In the genomic region with DNA sequence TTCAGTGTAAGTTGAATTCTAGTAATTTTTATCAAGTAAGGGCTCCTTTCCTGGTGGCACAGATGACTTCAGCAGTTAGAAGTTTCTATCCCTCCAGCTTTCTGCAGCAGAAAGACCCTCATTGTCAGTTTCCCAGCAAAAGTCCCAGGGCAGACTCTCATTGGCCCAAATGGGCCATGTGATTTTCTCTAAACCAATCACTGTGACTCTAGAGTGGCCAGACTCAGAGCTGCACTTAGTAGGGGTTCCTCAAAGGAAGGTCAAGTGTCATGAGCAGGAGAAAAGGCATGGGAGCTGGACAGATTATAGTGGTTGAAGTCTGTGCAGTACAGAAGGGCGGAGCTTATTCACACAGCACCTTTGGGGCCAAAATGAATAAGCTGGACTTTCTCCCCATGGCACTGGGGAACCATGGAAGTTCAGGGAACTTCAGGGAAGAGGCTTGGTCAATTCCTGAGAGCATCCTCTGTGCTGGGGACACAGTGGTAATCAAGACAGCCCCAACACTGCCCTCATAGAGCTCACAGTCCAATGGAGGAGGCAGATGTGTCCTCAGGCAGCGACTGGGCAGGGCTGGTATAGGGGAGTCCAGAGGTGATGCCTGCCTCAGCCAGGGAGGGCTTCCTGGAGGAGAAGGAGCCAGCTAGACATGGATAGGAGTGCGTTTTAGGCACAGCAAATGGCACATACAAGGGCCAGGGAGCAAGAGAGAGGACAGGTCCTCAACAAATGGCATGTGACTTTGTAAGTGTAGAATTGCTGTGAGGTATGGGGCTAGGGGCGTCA, we compare ENCODE assay signal across 1 cellular context.
TF ChIP-seq lines count a peak whose summit lies in the region.

No MANE protein-coding gene starts in this region.

TF ChIP-seq in K562, 482 proteins besides CTCF, POLR2A, EP300 and RAD21:
- TF ChIP-seq CHAMP1 (IDR thresholded peaks at IDR 0.05) = no peak
- no peak for TF ChIP-seq ZC3H8 (IDR thresholded peaks at IDR 0.05)
- no peak for TF ChIP-seq HDGF (IDR thresholded peaks at IDR 0.05)
- no peak for TF ChIP-seq KLF1 (tag; IDR thresholded peaks at IDR 0.05)
- no peak for TF ChIP-seq ARID3A (IDR thresholded peaks at IDR 0.05; ENCODE audit: borderline replicate concordance, low read depth, low read length)
- no peak for TF ChIP-seq FOXJ2 (tag; IDR thresholded peaks at IDR 0.05)
- no peak for TF ChIP-seq FOXP4 (CRISPR knock-in tag; IDR thresholded peaks at IDR 0.05; ENCODE audit: borderline replicate concordance)
- TF ChIP-seq, protein P1, sequence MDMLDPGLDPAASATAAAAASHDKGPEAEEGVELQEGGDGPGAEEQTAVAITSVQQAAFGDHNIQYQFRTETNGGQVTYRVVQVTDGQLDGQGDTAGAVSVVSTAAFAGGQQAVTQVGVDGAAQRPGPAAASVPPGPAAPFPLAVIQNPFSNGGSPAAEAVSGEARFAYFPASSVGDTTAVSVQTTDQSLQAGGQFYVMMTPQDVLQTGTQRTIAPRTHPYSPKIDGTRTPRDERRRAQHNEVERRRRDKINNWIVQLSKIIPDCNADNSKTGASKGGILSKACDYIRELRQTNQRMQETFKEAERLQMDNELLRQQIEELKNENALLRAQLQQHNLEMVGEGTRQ (CRISPR knock-in tag; IDR thresholded peaks at IDR 0.05) = peak; percentile 71
- 0 out of 2 replicates have a peak, but pooled peaks have one; percentile 14 for TF ChIP-seq POLR2AphosphoS2 (IDR thresholded peaks at IDR 0.05; ENCODE audit: low read length)
- no peak for TF ChIP-seq NCOA6 (IDR thresholded peaks at IDR 0.05)
- no peak for TF ChIP-seq SMARCA4 (IDR thresholded peaks at IDR 0.05)
- TF ChIP-seq PHF20 (IDR thresholded peaks at IDR 0.05; ENCODE audit: partially characterized antibody) = no peak
- no peak for TF ChIP-seq YBX1 (IDR thresholded peaks at IDR 0.05)
- TF ChIP-seq CBX2 (IDR thresholded peaks at IDR 0.05; ENCODE audit: insufficient read depth, low read length, poor library complexity, severe bottlenecking) = no peak
- TF ChIP-seq SMARCC2 (IDR thresholded peaks at IDR 0.05; ENCODE audit: low read depth) = no peak
- TF ChIP-seq, protein P2, sequence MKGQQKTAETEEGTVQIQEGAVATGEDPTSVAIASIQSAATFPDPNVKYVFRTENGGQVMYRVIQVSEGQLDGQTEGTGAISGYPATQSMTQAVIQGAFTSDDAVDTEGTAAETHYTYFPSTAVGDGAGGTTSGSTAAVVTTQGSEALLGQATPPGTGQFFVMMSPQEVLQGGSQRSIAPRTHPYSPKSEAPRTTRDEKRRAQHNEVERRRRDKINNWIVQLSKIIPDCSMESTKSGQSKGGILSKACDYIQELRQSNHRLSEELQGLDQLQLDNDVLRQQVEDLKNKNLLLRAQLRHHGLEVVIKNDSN (CRISPR knock-in tag; IDR thresholded peaks at IDR 0.05) = peak; percentile 84
- no peak for TF ChIP-seq HLTF (IDR thresholded peaks at IDR 0.05)
- no peak for TF ChIP-seq ZNF280A (IDR thresholded peaks at IDR 0.05; ENCODE audit: low read depth, partially characterized antibody)
- TF ChIP-seq BDP1 (IDR thresholded peaks at IDR 0.05; ENCODE audit: insufficient read depth, insufficient read length) = no peak
- no peak for TF ChIP-seq ZNF316 (IDR thresholded peaks at IDR 0.05)
- 0 out of 2 replicates have a peak, but pooled peaks have one; percentile 21 for TF ChIP-seq OTX1 (CRISPR knock-in tag; IDR thresholded peaks at IDR 0.05)
- TF ChIP-seq ZBTB26 (CRISPR knock-in tag; IDR thresholded peaks at IDR 0.05) = no peak
- no peak for TF ChIP-seq ILK (tag; IDR thresholded peaks at IDR 0.05; ENCODE audit: borderline replicate concordance, low read depth)
- TF ChIP-seq TCF7 (IDR thresholded peaks at IDR 0.05; ENCODE audit: borderline replicate concordance) = no peak
- TF ChIP-seq RAD51 (IDR thresholded peaks at IDR 0.05; ENCODE audit: borderline replicate concordance, low read depth) = peak; percentile 45; the same call in 1 of the 2 replicates
- TF ChIP-seq GABPB1 (CRISPR knock-in tag; IDR thresholded peaks at IDR 0.05) = no peak
- TF ChIP-seq ZKSCAN1 (IDR thresholded peaks at IDR 0.05; ENCODE audit: low read depth, low read length) = peak; percentile 67
- TF ChIP-seq SUPT5H (IDR thresholded peaks at IDR 0.05) = 0 out of 2 replicates have a peak, but pooled peaks have one; percentile 35
